Comparison of ENCODE assay signal across 18 cellular contexts in genomic region chr12:106769546-106769945, GRCh38. TPM values are rescaled to one million over a fixed set of nuclear protein-coding genes. Genes with fewer than 3 reads are reported as not detected.
A peak's percentile ranks its signal among the peaks of the same experiment; 100 is the strongest.
DNase-seq lines count a peak whose midpoint lies in the region; ATAC-seq and TF ChIP-seq lines count a peak whose summit lies in the region.
"Had no signal": no experiment of that assay in that cellular context is flagged by ENCODE, and none has a peak within 500 bp of the region (broad histone marks: within the 10 kb centered on the region; RNA-seq: fewer than 3 reads in every experiment).

No MANE protein-coding gene starts in this region.

- TF ChIP-seq CTCF in epithelial cell of proximal tubule (conservative IDR thresholded peaks at IDR 0.05; ENCODE audit: low read depth, low read length): no peak
- TF ChIP-seq CTCF in right lobe of liver (IDR thresholded peaks at IDR 0.05): no peak
- no peak for TF ChIP-seq CTCF in gastrocnemius medialis (IDR thresholded peaks at IDR 0.05 in 4 of 5, conservative IDR thresholded peaks at IDR 0.05 in 1 of 5)

- intact Hi-C loops in right lobe of liver (cut with DNase I) (no loop called here), left colon (cut with DNase I, micrococcal nuclease) (no loop called here), gastrocnemius medialis (cut with DNase I; ENCODE audit: low total_unique reads) (no loop called here)

- no peak for TF ChIP-seq POLR2A in right lobe of liver (IDR thresholded peaks at IDR 0.05)
- no peak for TF ChIP-seq POLR2A in gastrocnemius medialis (IDR thresholded peaks at IDR 0.05)

- no peaks in the 10 kb centered on the region for H3K27me3 ChIP-seq in right lobe of liver
- no peaks in the 10 kb centered on the region for H3K27me3 ChIP-seq in gastrocnemius medialis
- H3K27me3 ChIP-seq: BE2C, vagina had no signal

- WGBS in right lobe of liver (ENCODE audit: insufficient coverage, low coverage, low lambda C conversion rate, missing lambda C conversion rate): 24% methylated on average over 6 of the region's 6 CpGs

- ATAC-seq in right lobe of liver (no peak), left colon (no peak), gastrocnemius medialis (no peak)
- ATAC-seq: left ventricle myocardium superior, SK-N-SH treated with all-trans-retinoic acid at 6 μM for 48 hours had no signal

- in situ Hi-C loops in gastrocnemius medialis (cut with MboI; ENCODE audit: low sequenced_read_pairs in 4 of 4): no loop called here

- H3K4me1 ChIP-seq in right lobe of liver (peaks cover 0 to 71% (median 31%) of the 10 kb centered on the region in 4 donors), gastrocnemius medialis (peaks cover 9 to 17% of the 10 kb centered on the region in 2 donors)
- H3K4me1 ChIP-seq: BE2C, vagina had no signal

- H3K27ac ChIP-seq in right lobe of liver (peak overlapping the region in 2 of 3 donors; percentile 39 to 50), gastrocnemius medialis (no peak overlapping the region)
- H3K27ac ChIP-seq: vagina had no signal

- H3K9me3 ChIP-seq in right lobe of liver: no peaks in the 10 kb centered on the region
- H3K9me3 ChIP-seq in gastrocnemius medialis: no peaks in the 10 kb centered on the region
- H3K9me3 ChIP-seq: BE2C, vagina had no signal

- DNase-seq in NCI-H226 (peak; percentile 43), epithelial cell of proximal tubule (ENCODE audit: low read depth) (peak; percentile 80), right lobe of liver (no peak), left colon (no peak), NCI-H2171 (lab: John Stamatoyannopoulos, UW) (no peak), gastrocnemius medialis (no peak), retina (no peak)
- DNase-seq: activated CD4-positive, alpha-beta T cell treated with anti-CD3 and anti-CD28 coated beads, Interleukin-2, amount 10 ng/mL, durations not matched to agents 24 days and 14 days; activated gamma-delta T cell; BE2C; cerebellar nuclear complex; left ventricle myocardium superior; NCI-H1417; NCI-H82; posterior cingulate gyrus; stimulated activated CD8-positive, alpha-beta memory T cell treated with anti-CD3 and anti-CD28 coated beads, Interleukin-4, amount 100 ng/mL, for 48 hours had no signal

- H3K4me3 ChIP-seq in epithelial cell of proximal tubule (ENCODE audit: low read depth, low read length): no peak overlapping the region
- H3K4me3 ChIP-seq in right lobe of liver: no peak overlapping the region
- H3K4me3 ChIP-seq in gastrocnemius medialis: no peak overlapping the region
- H3K4me3 ChIP-seq: vagina had no signal

- H3K36me3 ChIP-seq in right lobe of liver (no peaks in the 10 kb centered on the region), gastrocnemius medialis (no peaks in the 10 kb centered on the region)
- H3K36me3 ChIP-seq: BE2C, vagina had no signal

RNA-seq across cellular contexts. Expression of gene RIC8B, which starts 4.9 kb away (rescaled TPM):
- total RNA-seq in epithelial cell of proximal tubule (6.5 and 12.2 TPM in 2 replicates), right lobe of liver (10 to 100 TPM in 1 of 6 experiments, 1 to 10 TPM in 5; 5.9 to 10.6 (median 6.5) TPM), left colon (10 to 100 TPM; 12.7 to 15.6 TPM), gastrocnemius medialis (10 to 100 TPM in 2 of 4 donors, 1 to 10 TPM in 2; 6.1 to 16.0 (median 10.0) TPM)

Comparison
In these comparisons a context has a peak if more than half of its experiments do, and no peak if none do; other contexts are left out.
1. DNase-seq: peak in NCI-H226 (single experiment) and epithelial cell of proximal tubule (single experiment); none in right lobe of liver (0 of 3), left colon (0 of 2), NCI-H2171 (single experiment), gastrocnemius medialis (0 of 2) and retina (single experiment).
2. H3K27ac ChIP-seq: peak in right lobe of liver (2 of 3); none in gastrocnemius medialis (0 of 4).